Comparison of ENCODE assay signal across 34 cellular contexts in genomic region chr15:71567173-71567572, GRCh38.
"Had no signal": no experiment of that assay in that cellular context is flagged by ENCODE, and none has a peak within 500 bp of the region (broad histone marks: within the 10 kb centered on the region; RNA-seq: fewer than 3 reads in every experiment).

No MANE protein-coding gene starts in this region.

- H3K27me3 Mint-ChIP-seq: activated CD4-positive, alpha-beta T cell treated with anti-CD3 and anti-CD28 coated beads, Interleukin-2, amount 10 ng/mL, durations not matched to agents 7 days and 5 days had no signal

- H3K36me3 ChIP-seq: colonic mucosa, gastrocnemius medialis, heart left ventricle had no signal

- H3K36me3 Mint-ChIP-seq: activated naive CD8-positive, alpha-beta T cell; WTC11 had no signal

- H3K9me3 ChIP-seq: body of pancreas, colonic mucosa, gastrocnemius medialis had no signal

- DNase-seq: activated CD4-positive, alpha-beta memory T cell treated with anti-CD3 and anti-CD28 coated beads, Interleukin-2, amount 10 ng/mL, durations not matched to agents 7 days and 5 days; activated CD4-positive, alpha-beta T cell treated with anti-CD3 and anti-CD28 coated beads for 1 hour; activated CD4-positive, alpha-beta T cell treated with anti-CD3 and anti-CD28 coated beads for 4 hours; activated CD4-positive, alpha-beta T cell treated with anti-CD3 and anti-CD28 coated beads, Interleukin-2, amount 10 ng/mL, durations not matched to agents 7 days and 5 days; activated CD4-positive, alpha-beta T cell treated with anti-CD3 and anti-CD28 coated beads, Interleukin-2, amount 50 U/mL, for 4 hours; activated CD8-positive, alpha-beta memory T cell treated with anti-CD3 and anti-CD28 coated beads, Interleukin-2, amount 50 U/mL, for 48 hours; activated gamma-delta T cell; activated naive CD4-positive, alpha-beta T cell; activated naive CD4-positive, alpha-beta T cell treated with anti-CD3 and anti-CD28 coated beads, Interleukin-2, amount 50 U/mL, for 16 hours; activated T-cell treated with anti-CD3 and anti-CD28 coated beads for 4 hours; activated T-cell treated with anti-CD3 and anti-CD28 coated beads, Interleukin-2, amount 50 U/mL, for 24 hours; activated T-cell treated with anti-CD3 and anti-CD28 coated beads, Interleukin-2, amount 50 U/mL, for 72 hours; amniotic stem cell; anterior cingulate cortex; body of pancreas; central memory CD4-positive, alpha-beta T cell; cerebellar nuclear complex; colonic mucosa; effector CD8-positive, alpha-beta T cell; foreskin keratinocyte; gastrocnemius medialis; glutamatergic neuron; heart left ventricle; T-helper 1 cell; T-helper 17 cell; T1000 had no signal

- H3K4me1 Mint-ChIP-seq: activated CD4-positive, alpha-beta memory T cell treated with anti-CD3 and anti-CD28 coated beads, Interleukin-2, amount 10 ng/mL, durations not matched to agents 7 days and 5 days; activated CD4-positive, alpha-beta T cell treated with anti-CD3 and anti-CD28 coated beads, Interleukin-2, amount 10 ng/mL, durations not matched to agents 7 days and 5 days; T-helper 17 cell had no signal

- H3K4me3 Mint-ChIP-seq: activated CD4-positive, alpha-beta memory T cell treated with anti-CD3 and anti-CD28 coated beads, Interleukin-2, amount 10 ng/mL, durations not matched to agents 7 days and 5 days; activated CD4-positive, alpha-beta T cell treated with anti-CD3 and anti-CD28 coated beads, Interleukin-2, amount 10 ng/mL, durations not matched to agents 7 days and 5 days; activated naive CD8-positive, alpha-beta T cell; activated T-cell treated with anti-CD3 and anti-CD28 coated beads, Interleukin-2, amount 50 U/mL, for 24 hours; activated T-cell treated with anti-CD3 and anti-CD28 coated beads, Interleukin-2, amount 50 U/mL, for 72 hours; T-helper 17 cell; T-helper 2 cell treated with Interferon-gamma antibody and Interleukin-4, amounts not matched to agents 5 μg/mL and 100 μg/mL, for 36 hours; WTC11 had no signal

- H3K27ac ChIP-seq: body of pancreas, colonic mucosa, epithelial cell of prostate, foreskin keratinocyte, gastrocnemius medialis, heart left ventricle, VCaP had no signal

- H3K4me1 ChIP-seq: colonic mucosa had no signal

- H3K27ac Mint-ChIP-seq: activated CD4-positive, alpha-beta memory T cell treated with anti-CD3 and anti-CD28 coated beads, Interleukin-2, amount 10 ng/mL, durations not matched to agents 7 days and 5 days; activated CD4-positive, alpha-beta T cell treated with anti-CD3 and anti-CD28 coated beads, Interleukin-2, amount 10 ng/mL, durations not matched to agents 7 days and 5 days; activated naive CD8-positive, alpha-beta T cell; activated T-cell treated with anti-CD3 and anti-CD28 coated beads, Interleukin-2, amount 50 U/mL, for 24 hours; activated T-cell treated with anti-CD3 and anti-CD28 coated beads, Interleukin-2, amount 50 U/mL, for 72 hours; T-helper 17 cell; T-helper 2 cell treated with Interferon-gamma antibody and Interleukin-4, amounts not matched to agents 5 μg/mL and 100 μg/mL, for 36 hours; WTC11 had no signal

- ATAC-seq: activated T-cell treated with anti-CD3 and anti-CD28 coated beads, Interleukin-2, amount 50 U/mL, for 72 hours; body of pancreas; esophagus mucosa; foreskin keratinocyte; gastrocnemius medialis; T-helper 17 cell; WTC11 had no signal

- H3K27me3 ChIP-seq: body of pancreas, colonic mucosa, foreskin keratinocyte, gastrocnemius medialis, heart left ventricle had no signal

- H3K9me3 Mint-ChIP-seq: activated CD4-positive, alpha-beta memory T cell treated with anti-CD3 and anti-CD28 coated beads, Interleukin-2, amount 10 ng/mL, durations not matched to agents 7 days and 5 days; activated CD4-positive, alpha-beta T cell treated with anti-CD3 and anti-CD28 coated beads, Interleukin-2, amount 10 ng/mL, durations not matched to agents 7 days and 5 days; activated T-cell treated with anti-CD3 and anti-CD28 coated beads, Interleukin-2, amount 50 U/mL, for 24 hours; activated T-cell treated with anti-CD3 and anti-CD28 coated beads, Interleukin-2, amount 50 U/mL, for 72 hours; T-helper 2 cell treated with Interferon-gamma antibody and Interleukin-4, amounts not matched to agents 5 μg/mL and 100 μg/mL, for 36 hours; WTC11 had no signal

- H3K4me3 ChIP-seq: body of pancreas, colonic mucosa, gastrocnemius medialis, heart left ventricle had no signal

- FAIRE-seq: endometrium, endothelial cell of umbilical vein had no signal
